Comparison of ENCODE assay signal across 34 cellular contexts in the genomic region with DNA sequence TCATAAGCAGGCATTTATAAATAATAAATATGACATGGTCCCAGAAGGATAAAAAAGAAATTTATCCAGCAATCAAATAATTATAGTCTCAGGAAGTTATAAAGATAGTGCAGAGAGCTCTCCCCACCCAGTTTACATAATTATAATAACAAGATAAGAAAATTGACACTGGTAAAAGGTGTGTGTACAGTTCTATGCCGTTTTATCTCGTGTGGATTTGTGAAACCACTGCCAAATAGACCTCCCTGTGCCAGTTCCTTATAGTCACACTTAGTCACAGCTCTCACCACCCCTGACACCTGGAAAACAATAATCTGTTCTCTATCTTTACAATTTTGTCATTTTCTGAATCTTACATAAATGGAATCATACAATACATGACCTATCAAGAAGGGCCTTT.
"Had no signal": no experiment of that assay in that cellular context is flagged by ENCODE, and none has a peak within 500 bp of the region (broad histone marks: within the 10 kb centered on the region; RNA-seq: fewer than 3 reads in every experiment).

No MANE protein-coding gene starts in this region.

- H3K27ac ChIP-seq: KMS-11 had no signal

- H3K9me3 ChIP-seq: MG63 had no signal

- H3K4me3 ChIP-seq: MG63 had no signal

- H3K27me3 ChIP-seq: MG63 had no signal

- DNase-seq: Karpas-422, Kasumi-1, MG63, MM.1S, MV-4-11, NCI-H1048, NCI-H1092, NCI-H1092 treated with DMSO at 0.1 percent for 48 hours, NCI-H1105, NCI-H1105 treated with DMSO at 0.1 percent for 48 hours, NCI-H1417, NCI-H1417 treated with DMSO at 0.1 percent for 48 hours, NCI-H1436, NCI-H1436 treated with DMSO at 0.1 percent for 48 hours, NCI-H146, NCI-H1694, NCI-H1694 treated with DMSO at 0.1 percent for 48 hours, NCI-H187, NCI-H187 treated with DMSO at 0.1 percent for 48 hours, NCI-H1930, NCI-H2029, NCI-H2029 treated with DMSO at 0.1 percent for 48 hours, NCI-H2081, NCI-H2081 treated with DMSO at 0.1 percent for 48 hours, NCI-H2107, NCI-H2171, NCI-H2171 treated with DMSO at 0.1 percent for 48 hours, NCI-H2227 treated with DMSO at 0.1 percent for 48 hours, NCI-H226, NCI-H345, NCI-H446, NCI-H446 treated with DMSO at 0.1 percent for 48 hours, NCI-H510A had no signal

- H3K36me3 ChIP-seq: MG63 had no signal
